In genomic region chr20:45823949-45824835, GRCh38 we compare ENCODE assay signal across 8 cellular contexts. TPM values are rescaled to one million over a fixed set of nuclear protein-coding genes. Genes with fewer than 3 reads are reported as not detected.
DNase-seq lines count a peak whose midpoint lies in the region; ATAC-seq and TF ChIP-seq lines count a peak whose summit lies in the region.

No MANE protein-coding gene starts in this region.

- H3K4me1 ChIP-seq in BE2C (no peaks in the 10 kb centered on the region), testis (peaks cover 27% of the 10 kb centered on the region)

- H3K36me3 Mint-ChIP-seq in effector memory CD8-positive, alpha-beta T cell (ENCODE audit: insufficient read depth), result no peaks in the 10 kb centered on the region
- no peaks in the 10 kb centered on the region for H3K36me3 Mint-ChIP-seq in naive B cell

- H3K4me3 Mint-ChIP-seq in effector memory CD8-positive, alpha-beta T cell, result peak overlapping the region; percentile 81 to 84
- H3K4me3 Mint-ChIP-seq in naive B cell, result peak overlapping the region; percentile 80 to 93 (median 86)

- peak overlapping the region in 1 of 2 donors; percentile 88 for H3K27ac Mint-ChIP-seq in effector memory CD8-positive, alpha-beta T cell
- peak overlapping the region; percentile 15 to 93 (median 74) for H3K27ac Mint-ChIP-seq in naive B cell

- peaks cover 35 to 36% of the 10 kb centered on the region in 2 donors for H3K27me3 Mint-ChIP-seq in effector memory CD8-positive, alpha-beta T cell
- H3K27me3 Mint-ChIP-seq in naive B cell, result peaks cover 22 to 40% (median 38%) of the 10 kb centered on the region in 3 donors

- ATAC-seq in effector memory CD8-positive, alpha-beta T cell (replicated peaks), result peak; percentile 87
- ATAC-seq in naive B cell (ENCODE audit: low read depth in 2 of 2), result peak; percentile 79 to 84

- TF ChIP-seq CTCF in BE2C (IDR thresholded peaks at IDR 0.05; ENCODE audit: low read depth, low read length) (peak; percentile 58), testis (IDR thresholded peaks at IDR 0.05) (peak in 1 of 3 experiments; percentile 26)

- no peak for TF ChIP-seq POLR2A in testis (IDR thresholded peaks at IDR 0.05)

- no peaks in the 10 kb centered on the region for H3K9me3 Mint-ChIP-seq in effector memory CD8-positive, alpha-beta T cell
- peaks cover 0 to 2% (median 0%) of the 10 kb centered on the region in 7 donors for H3K9me3 Mint-ChIP-seq in naive B cell

- DNase-seq in BE2C (peak; percentile 56), HUDEP-2 (lab: John Stamatoyannopoulos, UW; ENCODE audit: unreplicated experiment in 76 of 76) (peak in 51 of 76 experiments; percentile 6 to 64 (median 36)), naive B cell (peak; percentile 56), testis (peak; percentile 62), HK-2 (ENCODE audit: unreplicated experiment) (no peak), mesenteric fat pad (ENCODE audit: low spot score) (no peak)
- DNase-seq in activated CD4-positive, alpha-beta T cell treated with anti-CD3 and anti-CD28 coated beads, Interleukin-2, amount 50 U/mL, for 1 hour, result peak; percentile 46
- peak; percentile 14 to 38 (median 28) for DNase-seq in effector memory CD8-positive, alpha-beta T cell

- peaks cover 9 to 15% of the 10 kb centered on the region in 2 donors for H3K4me1 Mint-ChIP-seq in effector memory CD8-positive, alpha-beta T cell (ENCODE audit: low read depth in 2 of 2)
- peaks cover 24 to 31% (median 26%) of the 10 kb centered on the region in 3 donors for H3K4me1 Mint-ChIP-seq in naive B cell

- no peaks in the 10 kb centered on the region for H3K27me3 ChIP-seq in BE2C
- no peaks in the 10 kb centered on the region for H3K27me3 ChIP-seq in testis

- H3K27ac ChIP-seq in testis, result no peak overlapping the region

- intact Hi-C loops in testis (cut with DNase I; ENCODE audit: low total_unique reads), result no loop called here

- H3K4me3 ChIP-seq in BE2C (ENCODE audit: low read depth, low read length) (no peak overlapping the region), testis (peak overlapping the region in 1 of 2 donors; percentile 49)

- H3K9me3 ChIP-seq in BE2C (no peaks in the 10 kb centered on the region), testis (no peaks in the 10 kb centered on the region)

- 15 to 26% methylated on average over 23 to 57 of the region's 57 CpGs for WGBS in testis, 2 donors

- H3K36me3 ChIP-seq in BE2C (no peaks in the 10 kb centered on the region), testis (ENCODE audit: low read depth, missing control alignments) (no peaks in the 10 kb centered on the region)

RNA-seq across cellular contexts. Expression of gene TNNC2, which starts 2.9 kb away (rescaled TPM):
- not detected for polyA plus RNA-seq in BE2C (2012; ENCODE audit: insufficient read depth, insufficient read length, low read depth)
- 1 to 10 TPM in 1 of 6 donors, under 1 TPM in 2, not detected in 3; 0.64 to 1.2 (median 0.69) TPM for polyA plus RNA-seq in naive B cell (ENCODE audit: low read depth in 6 of 6)
- total RNA-seq in testis, result 1 to 10 TPM; 4.6 to 6.5 TPM
- 12.1 TPM for polyA plus RNA-seq in testis (ENCODE audit: insufficient read depth, low read depth, low replicate concordance)
- total RNA-seq in mesenteric fat pad, result 0.74 TPM

RNA-seq across cellular contexts. Expression of gene SNX21, which starts 9.4 kb away (rescaled TPM):
- 7.0 TPM for polyA plus RNA-seq in BE2C (2012; ENCODE audit: insufficient read depth, insufficient read length, low read depth)
- polyA plus RNA-seq in naive B cell (ENCODE audit: low read depth in 6 of 6), result 1 to 10 TPM in 3 of 6 donors, under 1 TPM in 2, not detected in 1; 0.45 to 1.9 (median 1.1) TPM
- total RNA-seq in testis, result 10 to 100 TPM; 77.9 to 82.4 TPM
- polyA plus RNA-seq in testis (ENCODE audit: insufficient read depth, low read depth, low replicate concordance), result 23.9 TPM
- 46.7 TPM for total RNA-seq in mesenteric fat pad

RNA-seq across cellular contexts. Expression of gene UBE2C, which starts 11.7 kb away (rescaled TPM):
- polyA plus RNA-seq in BE2C (2012; ENCODE audit: insufficient read depth, insufficient read length, low read depth), result 38.2 TPM
- polyA plus RNA-seq in naive B cell (ENCODE audit: low read depth in 6 of 6) (under 1 TPM in 1 of 6 donors, not detected in 5; 0.53 TPM), testis (ENCODE audit: insufficient read depth, low read depth, low replicate concordance) (36.7 TPM)
- total RNA-seq in testis (10 to 100 TPM; 21.4 to 22.0 TPM), mesenteric fat pad (not detected)

RNA-seq across cellular contexts. Expression of gene DNTTIP1, which starts 32.4 kb away (rescaled TPM):
- 79.2 TPM for polyA plus RNA-seq in BE2C (2012; ENCODE audit: insufficient read depth, insufficient read length, low read depth)
- polyA plus RNA-seq in naive B cell (ENCODE audit: low read depth in 6 of 6) (10 to 100 TPM; 27.9 to 44.5 (median 37.7) TPM), testis (ENCODE audit: insufficient read depth, low read depth, low replicate concordance) (67.2 TPM)
- total RNA-seq in testis (10 to 100 TPM; 38.6 to 49.9 TPM), mesenteric fat pad (21.8 TPM)

RNA-seq across cellular contexts. Expression of gene WFDC3, which starts 32.5 kb away (rescaled TPM):
- 0.79 TPM for polyA plus RNA-seq in BE2C (2012; ENCODE audit: insufficient read depth, insufficient read length, low read depth)
- not detected for polyA plus RNA-seq in naive B cell (ENCODE audit: low read depth in 6 of 6)
- 10 to 100 TPM; 37.5 to 56.2 TPM for total RNA-seq in testis
- 99.2 TPM for polyA plus RNA-seq in testis (ENCODE audit: insufficient read depth, low read depth, low replicate concordance)
- total RNA-seq in mesenteric fat pad, result 0.58 TPM

Comparison
In these comparisons a context has a peak if more than half of its experiments do, and no peak if none do; other contexts are left out.
1. DNase-seq: peak in BE2C (single experiment), HUDEP-2 (51 of 76), activated CD4-positive, alpha-beta T cell treated with anti-CD3 and anti-CD28 coated beads, Interleukin-2, amount 50 U/mL, for 1 hour (single experiment), effector memory CD8-positive, alpha-beta T cell (3 of 3), naive B cell (single experiment) and testis (single experiment); none in HK-2 (single experiment) and mesenteric fat pad (single experiment).
2. RNA of gene UBE2C, which starts 11.7 kb away (total RNA-seq): 21.4 to 22.0 TPM in testis; not detected in mesenteric fat pad (single experiment); every median in the first group is over 10 times any median in the second.